ENCODE assay signal across 8 cellular contexts in the genomic region with DNA sequence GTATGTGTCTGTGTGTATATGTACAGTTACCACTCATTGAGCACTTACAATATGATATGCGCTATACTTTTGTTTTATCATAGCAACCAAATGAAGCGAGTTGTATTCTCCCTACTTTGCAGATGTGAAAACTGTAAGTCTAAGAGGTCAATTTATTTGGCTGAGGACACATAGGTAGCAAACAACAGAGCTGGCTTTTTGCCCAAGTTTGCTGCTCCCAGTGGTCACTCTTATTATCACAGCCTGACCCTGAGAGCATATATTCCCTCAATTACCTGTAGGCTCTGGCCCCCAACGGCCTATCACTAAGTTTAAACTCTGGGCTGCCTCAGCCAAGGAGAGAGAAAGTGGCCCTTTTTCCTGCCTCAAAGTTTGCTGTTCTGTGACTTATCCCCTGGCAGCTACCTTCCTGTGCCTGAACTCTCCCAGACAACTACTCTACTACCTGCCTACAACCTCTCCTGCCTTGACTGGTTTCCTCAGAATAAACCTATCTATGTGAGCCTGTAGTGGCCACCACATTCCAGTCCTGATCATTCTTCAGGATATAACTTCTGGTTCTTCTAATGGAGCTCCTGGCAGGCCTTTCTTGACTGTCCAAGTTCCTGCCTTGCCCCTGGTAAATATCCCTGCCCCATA.
A peak's percentile ranks its signal among the peaks of the same experiment; 100 is the strongest.
DNase-seq lines count a peak whose midpoint lies in the region; ATAC-seq, FAIRE-seq and TF ChIP-seq lines count a peak whose summit lies in the region.

No MANE protein-coding gene starts in this region.

- no peaks in the 10 kb centered on the region for H3F3A ChIP-seq in DOHH2 (ENCODE audit: control insufficient read depth, insufficient read depth)
- no peaks in the 10 kb centered on the region for H3F3A ChIP-seq in PC-3 (ENCODE audit: low read length, unreplicated experiment)

- H3K4me3 ChIP-seq in DOHH2 (ENCODE audit: low read length) (no peak overlapping the region), PC-3 (ENCODE audit: low read length) (no peak overlapping the region)

- no peak for FAIRE-seq in urothelium cell line (lab: Jason Lieb, UNC)

- intact Hi-C loops in PC-3 (cut with micrococcal nuclease): no loop called here

- no TSS peak for BruUV-seq in PC-3 (replicated peaks; lab: Mats Ljungman, UMichigan)

- H3K9me3 ChIP-seq in DOHH2 (ENCODE audit: control insufficient read depth, insufficient read depth, low read length): no peaks in the 10 kb centered on the region
- H3K9me3 ChIP-seq in PC-3 (ENCODE audit: low read length): no peaks in the 10 kb centered on the region

- H3K79me2 ChIP-seq in DOHH2 (ENCODE audit: control insufficient read depth, low read length) (no peaks in the 10 kb centered on the region), PC-3 (ENCODE audit: low read length) (no peaks in the 10 kb centered on the region)

- no peaks in the 10 kb centered on the region for H4K20me1 ChIP-seq in DOHH2 (ENCODE audit: control insufficient read depth, insufficient read depth, low read depth, low read length)
- no peaks in the 10 kb centered on the region for H4K20me1 ChIP-seq in PC-3 (ENCODE audit: low read length)

- no peak overlapping the region for H2AFZ ChIP-seq in PC-3 (ENCODE audit: low read length)

- TF ChIP-seq CTCF in DOHH2 (IDR thresholded peaks at IDR 0.05; ENCODE audit: low read depth, low read length, poor library complexity, severe bottlenecking) (peak; percentile 59), PC-3 (conservative IDR thresholded peaks at IDR 0.05; ENCODE audit: low read depth, low read length) (peak; percentile 68), foreskin keratinocyte (conservative IDR thresholded peaks at IDR 0.05) (peak; percentile 58)

- H3K36me3 ChIP-seq in DOHH2 (ENCODE audit: control insufficient read depth, low read length): no peaks in the 10 kb centered on the region
- no peaks in the 10 kb centered on the region for H3K36me3 ChIP-seq in PC-3 (ENCODE audit: low read depth, low read length)

- H3K27me3 ChIP-seq in DOHH2 (ENCODE audit: control insufficient read depth, low read length) (no peaks in the 10 kb centered on the region), PC-3 (ENCODE audit: low read length) (no peaks in the 10 kb centered on the region), foreskin keratinocyte (peaks cover 6% of the 10 kb centered on the region)

- peak; percentile 66 for DNase-seq in PC-3
- DNase-seq in foreskin keratinocyte: peak in 1 of 2 donors; percentile 9
- DNase-seq in urothelium cell line (ENCODE audit: low spot score): peak; percentile 13
- DNase-seq in T1000 (lab: John Stamatoyannopoulos, UW): no peak
- DNase-seq in activated CD4-positive, alpha-beta T cell treated with anti-CD3 and anti-CD28 coated beads, Interleukin-2, amount 50 U/mL, for 1 hour: no peak

- ATAC-seq in GM19324 (IDR thresholded peaks at IDR 0.05; ENCODE audit: low FRiP score, unreplicated experiment) (peak; percentile 85), HG03097 (IDR thresholded peaks at IDR 0.05; ENCODE audit: low FRiP score, unreplicated experiment) (peak; percentile 90), PC-3 (no peak; the same call in 1 of the 2 replicates), foreskin keratinocyte (peak; percentile 81)

- H3K4me2 ChIP-seq in DOHH2 (ENCODE audit: low read length): no peak overlapping the region
- no peak overlapping the region for H3K4me2 ChIP-seq in PC-3 (ENCODE audit: low read length)

- H3K9me2 ChIP-seq in DOHH2 (replicated peaks; ENCODE audit: control insufficient read depth, low read length) (no peaks in the 10 kb centered on the region), PC-3 (replicated peaks; ENCODE audit: low read length) (no peaks in the 10 kb centered on the region)

- POLR2A ChIA-PET in PC-3 (lab: Charles Lee; ENCODE audit: unreplicated experiment): no interaction called here

- no peak overlapping the region for H3K9ac ChIP-seq in PC-3 (ENCODE audit: low read length)

- CTCF ChIA-PET in PC-3 (lab: Charles Lee): no interaction called here

- H3K27ac ChIP-seq in DOHH2 (ENCODE audit: low read depth, low read length) (no peak overlapping the region), PC-3 (ENCODE audit: low read length) (no peak overlapping the region), foreskin keratinocyte (no peak overlapping the region)

- H3K4me1 ChIP-seq in DOHH2 (ENCODE audit: control insufficient read depth, low read length): no peaks in the 10 kb centered on the region
- H3K4me1 ChIP-seq in PC-3 (ENCODE audit: insufficient read depth, low read length): no peaks in the 10 kb centered on the region
- no peaks in the 10 kb centered on the region for H3K4me1 ChIP-seq in foreskin keratinocyte

Comparison
In these comparisons a context has a peak if more than half of its experiments do, and no peak if none do; other contexts are left out.
1. DNase-seq: peak in PC-3 (single experiment) and urothelium cell line (single experiment); none in T1000 (single experiment) and activated CD4-positive, alpha-beta T cell treated with anti-CD3 and anti-CD28 coated beads, Interleukin-2, amount 50 U/mL, for 1 hour (single experiment).
2. Peak in every context shown above with its lines, with median percentiles within 50 percentile points of each other: CTCF ChIP-seq.